10 cellular contexts compared by ENCODE assay signal in genomic region chr16:8905795-8906591, GRCh38. TPM values are rescaled to one million over a fixed set of nuclear protein-coding genes. Genes with fewer than 3 reads are reported as not detected.
DNase-seq lines count a peak whose midpoint lies in the region; ATAC-seq and TF ChIP-seq lines count a peak whose summit lies in the region.
"Had no signal": no experiment of that assay in that cellular context is flagged by ENCODE, and none has a peak within 500 bp of the region (broad histone marks: within the 10 kb centered on the region; RNA-seq: fewer than 3 reads in every experiment).

No MANE protein-coding gene starts in this region.

- H3K4me1 ChIP-seq in foreskin keratinocyte = no peaks in the 10 kb centered on the region
- H3K4me1 ChIP-seq: testis had no signal

- no peak overlapping the region for H3K4me3 ChIP-seq in AG04450 (ENCODE audit: low read depth, low read length)
- H3K4me3 ChIP-seq: testis had no signal

- POLR2A ChIA-PET in AG04450 (lab: Yijun Ruan, JAX) (no interaction called here), GM10248 (lab: Yijun Ruan, JAX) (no interaction called here)

- H3K27ac ChIP-seq in AG04450 (ENCODE audit: low read depth, low read length) (no peak overlapping the region), foreskin keratinocyte (no peak overlapping the region)
- H3K27ac ChIP-seq: testis had no signal

- H3K27me3 ChIP-seq in AG04450 (ENCODE audit: control insufficient read depth, insufficient read depth, low read length) = no peaks in the 10 kb centered on the region
- H3K27me3 ChIP-seq in foreskin keratinocyte = no peaks in the 10 kb centered on the region
- H3K27me3 ChIP-seq: testis had no signal

- DNase-seq in AG04450 (ENCODE audit: low read depth, low spot score) (no peak), GM10248 (ENCODE audit: extremely low spot score) (no peak), foreskin keratinocyte (no peak), NCI-H748 treated with DMSO at 0.1 percent for 48 hours (lab: John Stamatoyannopoulos, UW) (no peak)
- DNase-seq in stimulated activated naive CD4-positive, alpha-beta T cell treated with Interleukin-2 at 50 U/mL for 16 hours (lab: John Stamatoyannopoulos, UW) = no peak
- DNase-seq: activated naive CD4-positive, alpha-beta T cell treated with anti-CD3 and anti-CD28 coated beads, Interleukin-2, amount 50 U/mL, for 16 hours; testis had no signal

- CTCF ChIA-PET in AG04450 (lab: Charles Lee) = interaction anchor here (0.7 to 1.6 kb wide), 5 partner anchors 12 to 228 kb away, joined by 3 to 14 read pairs (median 3); partner anchors contain the start of gene CARHSP1
- CTCF ChIA-PET in GM10248 (lab: Yijun Ruan, JAX) = interaction anchor here (0.8 to 1.4 kb wide), 6 partner anchors 8 to 103 kb away, joined by 3 to 6 read pairs (median 4); no protein-coding TSS in a partner anchor

- peak; percentile 32 for TF ChIP-seq CTCF in AG04450 (IDR thresholded peaks at IDR 0.05; ENCODE audit: low read depth, low read length)
- peak; percentile 11 for TF ChIP-seq CTCF in GM10248 (IDR thresholded peaks at IDR 0.05; ENCODE audit: control extremely low read depth, extremely low read depth, low read depth, missing control alignments)
- peak; percentile 16 for TF ChIP-seq CTCF in foreskin keratinocyte (conservative IDR thresholded peaks at IDR 0.05)

- H3K9me3 ChIP-seq in AG04450 (ENCODE audit: control insufficient read depth, insufficient read depth, low read length) = no peaks in the 10 kb centered on the region
- H3K9me3 ChIP-seq: testis had no signal

- ATAC-seq in SK-N-SH treated with all-trans-retinoic acid at 6 μM for 48 hours (peak; percentile 51; the same call in 1 of the 3 replicates), foreskin keratinocyte (peak; percentile 15), GM21367 (IDR thresholded peaks at IDR 0.05; ENCODE audit: unreplicated experiment) (no peak), HG03139 (IDR thresholded peaks at IDR 0.05; ENCODE audit: unreplicated experiment) (no peak)

TF ChIP-seq in SK-N-SH treated with all-trans-retinoic acid at 6 μM for 48 hours, 23 proteins besides CTCF, POLR2A, EP300 and RAD21:
- TF ChIP-seq ESRRG (CRISPR knock-in tag; IDR thresholded peaks at IDR 0.05) = no peak
- no peak for TF ChIP-seq ARNTL (CRISPR knock-in tag; IDR thresholded peaks at IDR 0.05; ENCODE audit: borderline replicate concordance, low read depth)
- no peak for TF ChIP-seq ISL1 (CRISPR knock-in tag; IDR thresholded peaks at IDR 0.05)
- TF ChIP-seq GLIS3 (CRISPR knock-in tag; IDR thresholded peaks at IDR 0.05) = no peak
- no peak for TF ChIP-seq TCF4 (CRISPR knock-in tag; IDR thresholded peaks at IDR 0.05; ENCODE audit: borderline replicate concordance)
- no peak for TF ChIP-seq ZFP30 (CRISPR knock-in tag; IDR thresholded peaks at IDR 0.05)
- no peak for TF ChIP-seq ZNF565 (CRISPR knock-in tag; conservative IDR thresholded peaks at IDR 0.05; ENCODE audit: low read depth)
- TF ChIP-seq TOX (CRISPR knock-in tag; IDR thresholded peaks at IDR 0.05; ENCODE audit: borderline replicate concordance) = no peak

RNA-seq across cellular contexts. Expression of gene LITAFD, which starts 23.8 kb away (rescaled TPM):
- not detected in 2 replicates for polyA plus RNA-seq in AG04450 (2011; rRNA removed)
- not detected in 2 replicates for polyA minus RNA-seq in AG04450 (2011; rRNA and poly(A)+ RNA removed)
- total RNA-seq in foreskin keratinocyte = not detected in 2 replicates
- not detected in 2 replicates for polyA plus RNA-seq in foreskin keratinocyte

RNA-seq across cellular contexts. Expression of gene CARHSP1, which starts 37.2 kb away (rescaled TPM):
- polyA plus RNA-seq in AG04450 (2011; rRNA removed) = 65.5 and 91.1 TPM in 2 replicates
- 104 and 137 TPM in 2 replicates for polyA minus RNA-seq in AG04450 (2011; rRNA and poly(A)+ RNA removed)
- 209 and 212 TPM in 2 replicates for total RNA-seq in foreskin keratinocyte
- 285 and 287 TPM in 2 replicates for polyA plus RNA-seq in foreskin keratinocyte

RNA-seq across cellular contexts. Expression of gene USP7, which starts 57.7 kb away (rescaled TPM):
- polyA plus RNA-seq in AG04450 (2011; rRNA removed) (26.9 and 35.5 TPM in 2 replicates), foreskin keratinocyte (28.8 and 35.5 TPM in 2 replicates)
- polyA minus RNA-seq in AG04450 (2011; rRNA and poly(A)+ RNA removed) = 94.0 and 131 TPM in 2 replicates
- 72.6 and 75.9 TPM in 2 replicates for total RNA-seq in foreskin keratinocyte

Comparison
In these comparisons a context has a peak if more than half of its experiments do, and no peak if none do; other contexts are left out.
1. ATAC-seq: peak in SK-N-SH treated with all-trans-retinoic acid at 6 μM for 48 hours (single experiment) and foreskin keratinocyte (single experiment); none in GM21367 (single experiment) and HG03139 (single experiment).
2. Peak in every context shown above with its lines, with median percentiles within 50 percentile points of each other: CTCF ChIP-seq.